24 cellular contexts compared by ENCODE assay signal in genomic region chr7:153675141-153675540, GRCh38.
DNase-seq lines count a peak whose midpoint lies in the region; ATAC-seq and TF ChIP-seq lines count a peak whose summit lies in the region.
"Had no signal": no experiment of that assay in that cellular context is flagged by ENCODE, and none has a peak within 500 bp of the region (broad histone marks: within the 10 kb centered on the region; RNA-seq: fewer than 3 reads in every experiment).

No MANE protein-coding gene starts in this region.

- no peaks in the 10 kb centered on the region for H3K36me3 Mint-ChIP-seq in activated CD8-positive, alpha-beta T cell treated with anti-CD3 and anti-CD28 coated beads, Interleukin-2, amount 10 ng/mL, durations not matched to agents 7 days and 5 days (ENCODE audit: low read depth)
- H3K36me3 Mint-ChIP-seq: CD14-positive monocyte; CD8-positive, alpha-beta memory T cell had no signal

- TF ChIP-seq CTCF in foreskin keratinocyte (conservative IDR thresholded peaks at IDR 0.05) = no peak

- peak; percentile 70 for ATAC-seq in sciatic nerve
- no peak for ATAC-seq in foreskin keratinocyte
- no peak for ATAC-seq in activated CD8-positive, alpha-beta T cell treated with anti-CD3 and anti-CD28 coated beads, Interleukin-2, amount 10 ng/mL, durations not matched to agents 7 days and 5 days
- ATAC-seq: A549 had no signal

- no peaks in the 10 kb centered on the region for H3K27me3 ChIP-seq in foreskin keratinocyte
- H3K27me3 ChIP-seq: BLaER1 treated with 17β-estradiol and CSF1 and Interleukin-3, amounts not matched to agents 10 nM and 100 nM had no signal

- no peak overlapping the region for H3K27ac Mint-ChIP-seq in activated CD8-positive, alpha-beta T cell treated with anti-CD3 and anti-CD28 coated beads, Interleukin-2, amount 10 ng/mL, durations not matched to agents 7 days and 5 days
- H3K27ac Mint-ChIP-seq: CD14-positive monocyte; CD4-positive, alpha-beta T cell; CD8-positive, alpha-beta memory T cell; HFFc6 had no signal

- POLR2A ChIA-PET in activated CD8-positive, alpha-beta T cell treated with anti-CD3 and anti-CD28 coated beads, Interleukin-2, amount 10 ng/mL, durations not matched to agents 7 days and 5 days (lab: Charles Lee) = no interaction called here

- no peaks in the 10 kb centered on the region for H3K27me3 Mint-ChIP-seq in activated CD8-positive, alpha-beta T cell treated with anti-CD3 and anti-CD28 coated beads, Interleukin-2, amount 10 ng/mL, durations not matched to agents 7 days and 5 days (ENCODE audit: low read depth)
- H3K27me3 Mint-ChIP-seq: CD4-positive, alpha-beta T cell had no signal

- intact Hi-C loops in sciatic nerve (cut with DNase I) = no loop called here

- peaks cover 9% of the 10 kb centered on the region for H3K9me3 Mint-ChIP-seq in activated CD8-positive, alpha-beta T cell treated with anti-CD3 and anti-CD28 coated beads, Interleukin-2, amount 10 ng/mL, durations not matched to agents 7 days and 5 days (ENCODE audit: insufficient read depth)
- H3K9me3 Mint-ChIP-seq: CD4-positive, alpha-beta T cell had no signal

- no peaks in the 10 kb centered on the region for H3K4me1 ChIP-seq in foreskin keratinocyte
- H3K4me1 ChIP-seq: A549; BE2C; BLaER1 treated with 17β-estradiol and CSF1 and Interleukin-3, amounts not matched to agents 10 nM and 100 nM; HAP-1 had no signal

- DNase-seq in COLO829 (ENCODE audit: low spot score) (peak; percentile 1), RPMI7951 (ENCODE audit: low read depth) (peak; percentile 7), globus pallidus (ENCODE audit: low spot score) (peak; percentile 11), sciatic nerve (ENCODE audit: low spot score) (no peak), foreskin keratinocyte (no peak), NCI-H2029 (lab: John Stamatoyannopoulos, UW) (no peak)
- DNase-seq in activated CD8-positive, alpha-beta T cell treated with anti-CD3 and anti-CD28 coated beads, Interleukin-2, amount 10 ng/mL, durations not matched to agents 7 days and 5 days = no peak
- DNase-seq: 8988T; ACHN; AML-193; BE2C; Calu3; CD4-positive, alpha-beta T cell; CD8-positive, alpha-beta memory T cell; COR-L47; DMS53; DMS79 treated with DMSO at 0.1 percent for 48 hours; GF-D8; GOT3; HFFc6 had no signal

- no peak overlapping the region for H3K27ac ChIP-seq in foreskin keratinocyte
- H3K27ac ChIP-seq: A549; BLaER1 treated with 17β-estradiol and CSF1 and Interleukin-3, amounts not matched to agents 10 nM and 100 nM had no signal

- no peak overlapping the region for H3K4me3 Mint-ChIP-seq in activated CD8-positive, alpha-beta T cell treated with anti-CD3 and anti-CD28 coated beads, Interleukin-2, amount 10 ng/mL, durations not matched to agents 7 days and 5 days
- H3K4me3 Mint-ChIP-seq: CD14-positive monocyte; CD4-positive, alpha-beta T cell; CD8-positive, alpha-beta memory T cell; HFFc6 had no signal

- no peaks in the 10 kb centered on the region for H3K4me1 Mint-ChIP-seq in activated CD8-positive, alpha-beta T cell treated with anti-CD3 and anti-CD28 coated beads, Interleukin-2, amount 10 ng/mL, durations not matched to agents 7 days and 5 days (ENCODE audit: low read depth)
- H3K4me1 Mint-ChIP-seq: CD14-positive monocyte; CD8-positive, alpha-beta memory T cell had no signal

- CTCF ChIA-PET in activated CD8-positive, alpha-beta T cell treated with anti-CD3 and anti-CD28 coated beads, Interleukin-2, amount 10 ng/mL, durations not matched to agents 7 days and 5 days (lab: Charles Lee) = no interaction called here

Comparison
In these comparisons a context has a peak if more than half of its experiments do, and no peak if none do; other contexts are left out.
1. DNase-seq: peak in COLO829 (single experiment), RPMI7951 (single experiment) and globus pallidus (single experiment); none in sciatic nerve (single experiment), foreskin keratinocyte (0 of 2), activated CD8-positive, alpha-beta T cell treated with anti-CD3 and anti-CD28 coated beads, Interleukin-2, amount 10 ng/mL, durations not matched to agents 7 days and 5 days (single experiment) and NCI-H2029 (single experiment).